Comparison of ENCODE assay signal across 1 cellular context in genomic region chr21:16908087-16908486, GRCh38.
TF ChIP-seq lines count a peak whose summit lies in the region.

No MANE protein-coding gene starts in this region.

TF ChIP-seq in GM23338, 12 proteins besides CTCF, POLR2A, EP300 and RAD21 (continued from another document):
- no peak for TF ChIP-seq ZNF462 (CRISPR knock-in tag; IDR thresholded peaks at IDR 0.05)
- TF ChIP-seq, protein P1, sequence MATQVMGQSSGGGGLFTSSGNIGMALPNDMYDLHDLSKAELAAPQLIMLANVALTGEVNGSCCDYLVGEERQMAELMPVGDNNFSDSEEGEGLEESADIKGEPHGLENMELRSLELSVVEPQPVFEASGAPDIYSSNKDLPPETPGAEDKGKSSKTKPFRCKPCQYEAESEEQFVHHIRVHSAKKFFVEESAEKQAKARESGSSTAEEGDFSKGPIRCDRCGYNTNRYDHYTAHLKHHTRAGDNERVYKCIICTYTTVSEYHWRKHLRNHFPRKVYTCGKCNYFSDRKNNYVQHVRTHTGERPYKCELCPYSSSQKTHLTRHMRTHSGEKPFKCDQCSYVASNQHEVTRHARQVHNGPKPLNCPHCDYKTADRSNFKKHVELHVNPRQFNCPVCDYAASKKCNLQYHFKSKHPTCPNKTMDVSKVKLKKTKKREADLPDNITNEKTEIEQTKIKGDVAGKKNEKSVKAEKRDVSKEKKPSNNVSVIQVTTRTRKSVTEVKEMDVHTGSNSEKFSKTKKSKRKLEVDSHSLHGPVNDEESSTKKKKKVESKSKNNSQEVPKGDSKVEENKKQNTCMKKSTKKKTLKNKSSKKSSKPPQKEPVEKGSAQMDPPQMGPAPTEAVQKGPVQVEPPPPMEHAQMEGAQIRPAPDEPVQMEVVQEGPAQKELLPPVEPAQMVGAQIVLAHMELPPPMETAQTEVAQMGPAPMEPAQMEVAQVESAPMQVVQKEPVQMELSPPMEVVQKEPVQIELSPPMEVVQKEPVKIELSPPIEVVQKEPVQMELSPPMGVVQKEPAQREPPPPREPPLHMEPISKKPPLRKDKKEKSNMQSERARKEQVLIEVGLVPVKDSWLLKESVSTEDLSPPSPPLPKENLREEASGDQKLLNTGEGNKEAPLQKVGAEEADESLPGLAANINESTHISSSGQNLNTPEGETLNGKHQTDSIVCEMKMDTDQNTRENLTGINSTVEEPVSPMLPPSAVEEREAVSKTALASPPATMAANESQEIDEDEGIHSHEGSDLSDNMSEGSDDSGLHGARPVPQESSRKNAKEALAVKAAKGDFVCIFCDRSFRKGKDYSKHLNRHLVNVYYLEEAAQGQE (IDR thresholded peaks at IDR 0.05; ENCODE audit: unreplicated experiment), result no peak
TF ChIP-seq in GM23338: peak in this region for 0.
